9 cellular contexts compared by ENCODE assay signal in the genomic region with DNA sequence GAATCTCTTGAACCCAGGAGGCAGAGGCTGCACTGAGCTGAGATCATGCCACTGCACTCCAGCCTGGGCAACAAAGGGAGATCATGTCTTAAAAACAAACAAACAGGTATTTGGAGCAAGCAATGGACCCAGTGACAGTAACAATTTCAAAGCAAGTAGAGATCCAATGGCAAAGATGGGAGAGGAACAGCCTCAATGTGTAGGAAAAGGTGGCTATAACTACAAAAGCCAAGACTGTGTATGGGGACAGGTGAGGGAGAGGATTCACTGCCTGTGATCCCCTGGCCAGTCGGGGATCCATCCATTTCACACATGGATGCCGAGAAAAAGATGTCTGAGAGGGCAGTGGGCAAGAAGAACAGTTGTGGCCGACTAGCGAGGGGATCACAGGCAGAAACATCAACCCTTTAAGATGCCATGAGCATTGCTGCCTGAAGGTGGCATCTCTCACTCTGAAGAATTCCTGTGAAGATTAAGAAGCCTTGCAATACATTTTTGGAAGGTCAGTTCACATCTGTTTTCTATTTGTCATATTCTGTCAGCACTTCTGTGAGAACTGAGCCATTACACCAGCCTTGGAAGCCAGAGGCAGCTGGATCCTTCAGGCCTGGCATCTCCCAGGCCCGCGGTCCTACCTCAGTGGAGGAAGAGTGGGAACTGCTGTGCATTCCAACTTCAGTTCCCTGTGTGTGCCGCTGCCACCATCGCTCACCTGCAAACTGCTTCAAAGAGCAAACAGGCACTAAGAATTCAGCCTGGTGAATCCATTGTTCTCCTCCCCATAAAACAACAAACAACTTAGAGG. TPM values are rescaled to one million over a fixed set of nuclear protein-coding genes. Genes with fewer than 3 reads are reported as not detected.
DNase-seq lines count a peak whose midpoint lies in the region; ATAC-seq, FAIRE-seq and TF ChIP-seq lines count a peak whose summit lies in the region.
"Had no signal": no experiment of that assay in that cellular context is flagged by ENCODE, and none has a peak within 500 bp of the region (broad histone marks: within the 10 kb centered on the region; RNA-seq: fewer than 3 reads in every experiment).

No MANE protein-coding gene starts in this region.

- TF ChIP-seq EP300 in A549 (IDR thresholded peaks at IDR 0.05): no peak
- TF ChIP-seq EP300 in GM12878 (IDR thresholded peaks at IDR 0.05; ENCODE audit: borderline replicate concordance in 1 of 2, control insufficient read depth in 1 of 2, low read depth in 2 of 2, low read length in 2 of 2): no peak

- 62% methylated on average over 8 of the region's 8 CpGs for WGBS in A549 (ENCODE audit: missing lambda C conversion rate)
- WGBS in GM12878 (ENCODE audit: insufficient coverage, insufficient replicate concordance, low lambda C conversion rate, missing lambda C conversion rate): 90% methylated on average over 8 of the region's 8 CpGs

- H3K79me2 ChIP-seq in GM12878 (ENCODE audit: control insufficient read depth, insufficient read depth, low read length): no peaks in the 10 kb centered on the region

- H3K27ac ChIP-seq in A549 (peak overlapping the region; percentile 18 to 66; a peak in 4 of 6 replicates), GM12878 (ENCODE audit: control insufficient read depth, insufficient read depth) (no peak overlapping the region)
- H3K27ac ChIP-seq: neutrophil had no signal

- H3K9ac ChIP-seq in GM12878 (ENCODE audit: control insufficient read depth, insufficient read depth, low read length): no peak overlapping the region

- POLR2A ChIA-PET in A549 (lab: Yijun Ruan, JAX): no interaction called here
- POLR2A ChIA-PET in GM12878 (lab: Charles Lee): no interaction called here

- BruUV-seq in GM12878 (replicated peaks; lab: Mats Ljungman, UMichigan): no TSS peak

- no peak overlapping the region for H2AFZ ChIP-seq in GM12878 (ENCODE audit: control insufficient read depth, low read depth, low read length)

- CTCF ChIA-PET in A549 (lab: Yijun Ruan, JAX): interaction anchor here (0.7 to 1.8 kb wide), 7 partner anchors 16 to 154 kb away, joined by 3 to 9 read pairs (median 3); partner anchors contain the start of gene FRS2
- CTCF ChIA-PET in GM12878 (lab: Yijun Ruan, JAX): interaction anchor here (0.7 to 2.3 kb wide), 3 partner anchors 153 to 226 kb away, joined by 3 to 14 read pairs (median 4); no protein-coding TSS in a partner anchor

- H3K4me1 ChIP-seq in A549 (peaks cover 26% of the 10 kb centered on the region), GM12878 (ENCODE audit: control insufficient read depth, insufficient read depth, low read length) (no peaks in the 10 kb centered on the region)

- TF ChIP-seq RAD21 in A549 (conservative IDR thresholded peaks at IDR 0.05 in 1 of 2, IDR thresholded peaks at IDR 0.05 in 1 of 2) (peak; percentile 69 to 73), GM12878 (IDR thresholded peaks at IDR 0.05; ENCODE audit: insufficient read depth, low read depth, low read length) (peak; percentile 60)

- H3K9me3 ChIP-seq in A549: no peaks in the 10 kb centered on the region
- no peaks in the 10 kb centered on the region for H3K9me3 ChIP-seq in GM12878 (replicated peaks; ENCODE audit: control insufficient read depth, insufficient read depth, low read length)
- H3K9me3 ChIP-seq: neutrophil had no signal

- intact Hi-C loops in GM12878 (cut with micrococcal nuclease; ENCODE audit: unreplicated experiment): loop anchor here (1.0 kb wide), 1 partner anchor 156 kb away; no protein-coding TSS in a partner anchor

- TF ChIP-seq POLR2A in A549 (IDR thresholded peaks at IDR 0.05; ENCODE audit: low read length) (no peak), GM12878 (IDR thresholded peaks at IDR 0.05; ENCODE audit: low read depth, low read length) (no peak)

- SMC1A ChIA-PET in GM12878 (lab: Charles Lee; ENCODE audit: uncharacterized antibody, unreplicated experiment): interaction anchor here (1.6 kb wide), 1 partner anchor 154 kb away, joined by 8 read pairs; no protein-coding TSS in a partner anchor

- H4K20me1 ChIP-seq in GM12878 (ENCODE audit: control insufficient read depth, insufficient read depth): no peaks in the 10 kb centered on the region

- TF ChIP-seq CTCF in A549 (IDR thresholded peaks at IDR 0.05) (peak; percentile 74), GM12878 (IDR thresholded peaks at IDR 0.05 in 2 of 3, conservative IDR thresholded peaks at IDR 0.05 in 1 of 3; ENCODE audit: control insufficient read depth in 2 of 3, extremely low read depth in 1 of 3, insufficient read depth in 1 of 3, low read depth in 3 of 3, low read length in 3 of 3) (peak; percentile 48 to 61 (median 50))

- DNase-seq in A549 (ENCODE audit: low read depth in 1 of 2, low spot score in 1 of 2) (peak; percentile 40 to 69), GM03348 (ENCODE audit: low spot score) (peak; percentile 90), NCI-H2081 treated with DMSO at 0.1 percent for 48 hours (lab: John Stamatoyannopoulos, UW) (peak; percentile 8), GM12878 (ENCODE audit: low read depth, low spot score) (no peak), iPS DF 19.7 (ENCODE audit: low read depth, low spot score) (peak; percentile 48), skeletal muscle cell (ENCODE audit: low read depth) (peak; percentile 76)

- H3K36me3 ChIP-seq in GM12878 (ENCODE audit: control insufficient read depth in 2 of 2, insufficient read depth in 2 of 2, low read length in 1 of 2): no peaks in the 10 kb centered on the region; a peak in 1 of 4 replicates
- H3K36me3 ChIP-seq: neutrophil had no signal

- H3K4me3 ChIP-seq in A549 (no peak overlapping the region), GM12878 (no peak overlapping the region), skeletal muscle cell (ENCODE audit: low read depth, low read length) (no peak overlapping the region)

- peak; percentile 88 to 95 for ATAC-seq in A549
- peak; percentile 73 for ATAC-seq in GM12878
- ATAC-seq in GM18519 (IDR thresholded peaks at IDR 0.05; ENCODE audit: low FRiP score, unreplicated experiment): no peak
- ATAC-seq in GM18861 (IDR thresholded peaks at IDR 0.05; ENCODE audit: unreplicated experiment): no peak

- FAIRE-seq in A549 (lab: Jason Lieb, UNC) (peak; percentile 70), GM12878 (lab: Jason Lieb, UNC) (no peak)

- in situ Hi-C loops in GM12878 (cut with MboI): no loop called here

- RAD21 ChIA-PET in GM12878 (lab: Charles Lee; ENCODE audit: unreplicated experiment): interaction anchor here (1.9 kb wide), 1 partner anchor 154 kb away, joined by 9 read pairs; no protein-coding TSS in a partner anchor

- H3K27me3 ChIP-seq in GM12878 (replicated peaks in 1 of 2; ENCODE audit: control insufficient read depth in 2 of 2, insufficient read depth in 2 of 2, low read length in 1 of 2): no peaks in the 10 kb centered on the region
- H3K27me3 ChIP-seq: neutrophil had no signal

- H3K4me2 ChIP-seq in A549: no peak overlapping the region
- no peak overlapping the region for H3K4me2 ChIP-seq in GM12878 (ENCODE audit: control insufficient read depth, insufficient read depth)

TF ChIP-seq in A549, 52 proteins besides CTCF, POLR2A, EP300 and RAD21 (continues in another document):
- peak; percentile 59 for TF ChIP-seq SMC3 (IDR thresholded peaks at IDR 0.05)

RNA-seq across cellular contexts. Expression of gene FRS2, which starts 54.5 kb away (rescaled TPM):
- 23.5 and 28.6 TPM in 2 replicates for polyA plus RNA-seq in A549 (2011; rRNA removed)
- 5.4 and 5.8 TPM in 2 replicates for polyA plus RNA-seq in A549 (2012; cell fraction: cytosol; rRNA removed)
- polyA plus RNA-seq in A549 (2012; cell fraction: nucleus; rRNA removed): 4.6 and 6.9 TPM in 2 replicates
- polyA plus RNA-seq in A549 (2017; fragmentation: RNase III; extraction: RNeasy Plus Mini Kit Qiagen cat#74134 plus additional on column Dnase treatment): 13.3 to 14.9 TPM (median 14.1 TPM) in 3 replicates
- polyA minus RNA-seq in A549 (2011; rRNA and poly(A)+ RNA removed): 23.8 and 26.8 TPM in 2 replicates
- 40.7 and 46.4 TPM in 2 replicates for total RNA-seq in GM12878 (2013; cell fraction: nucleolus; rRNA removed)
- total RNA-seq in GM12878 (2014; rRNA removed): 10.8 and 12.6 TPM in 2 replicates
- 7.0 TPM in 2 replicates for total RNA-seq in GM12878 (2014; rRNA removed; fragmentation: Illumina TruSeq; extraction: Trizol)
- total RNA-seq in GM12878 (2021): 8.9 and 9.1 TPM in 2 replicates
- polyA plus RNA-seq in GM12878 (2011; ENCODE audit: low read depth): 3.9 TPM
- polyA plus RNA-seq in GM12878 (2011; rRNA removed): 13.1 and 18.6 TPM in 2 replicates
- 5.0 and 6.3 TPM in 2 replicates for polyA plus RNA-seq in GM12878 (2011; cell fraction: cytosol; rRNA removed)
- polyA plus RNA-seq in GM12878 (2011; cell fraction: nucleus; rRNA removed): 12.2 and 14.5 TPM in 2 replicates
- polyA plus RNA-seq in GM12878 (2012): 3.9 and 5.7 TPM in 2 replicates
- polyA plus RNA-seq in GM12878 (2014; fragmentation: Illumina TruSeq; extraction: Trizol): 6.3 and 8.3 TPM in 2 replicates
- 1 to 10 TPM; 1.1 TPM for polyA plus RNA-seq in GM12878 (2014; fragmentation: Nextera tagmentation; extraction: Ambion mirVana)
- polyA plus RNA-seq in GM12878 (2014; rRNA removed): 4.8 and 4.9 TPM in 2 replicates
- 1 to 10 TPM; 3.4 to 5.4 TPM for polyA plus RNA-seq in GM12878 (2016; fragmentation: Nextera tagmentation; extraction: Ambion mirVana)
- 16.2 and 25.7 TPM in 2 replicates for polyA minus RNA-seq in GM12878 (2011; rRNA and poly(A)+ RNA removed)
- polyA minus RNA-seq in GM12878 (2011; cell fraction: cytosol; rRNA and poly(A)+ RNA removed): 4.9 and 7.7 TPM in 2 replicates
- polyA minus RNA-seq in GM12878 (2011; cell fraction: nucleus; rRNA and poly(A)+ RNA removed): 24.5 and 38.2 TPM in 2 replicates

RNA-seq across cellular contexts. Expression of gene YEATS4, which starts 56.1 kb away (rescaled TPM):
- 43.4 and 70.1 TPM in 2 replicates for polyA plus RNA-seq in A549 (2011; rRNA removed)
- 40.0 and 44.4 TPM in 2 replicates for polyA plus RNA-seq in A549 (2012; cell fraction: cytosol; rRNA removed)
- polyA plus RNA-seq in A549 (2012; cell fraction: nucleus; rRNA removed): 41.4 and 92.6 TPM in 2 replicates
- 40.6 to 42.2 TPM (median 41.7 TPM) in 3 replicates for polyA plus RNA-seq in A549 (2017; fragmentation: RNase III; extraction: RNeasy Plus Mini Kit Qiagen cat#74134 plus additional on column Dnase treatment)
- polyA minus RNA-seq in A549 (2011; rRNA and poly(A)+ RNA removed): 9.3 and 12.9 TPM in 2 replicates
- 24.4 and 27.7 TPM in 2 replicates for total RNA-seq in GM12878 (2013; cell fraction: nucleolus; rRNA removed)
- total RNA-seq in GM12878 (2014; rRNA removed): 24.3 and 31.7 TPM in 2 replicates
- 34.9 and 37.7 TPM in 2 replicates for total RNA-seq in GM12878 (2014; rRNA removed; fragmentation: Illumina TruSeq; extraction: Trizol)
- total RNA-seq in GM12878 (2021): 23.5 and 27.2 TPM in 2 replicates
- polyA plus RNA-seq in GM12878 (2011; ENCODE audit: low read depth): 13.8 TPM
- polyA plus RNA-seq in GM12878 (2011; rRNA removed): 35.8 and 65.6 TPM in 2 replicates
- 19.7 and 25.6 TPM in 2 replicates for polyA plus RNA-seq in GM12878 (2011; cell fraction: cytosol; rRNA removed)
- polyA plus RNA-seq in GM12878 (2011; cell fraction: nucleus; rRNA removed): 11.4 and 11.7 TPM in 2 replicates
- polyA plus RNA-seq in GM12878 (2012): 24.5 and 25.0 TPM in 2 replicates
- polyA plus RNA-seq in GM12878 (2014; fragmentation: Illumina TruSeq; extraction: Trizol): 37.4 and 48.8 TPM in 2 replicates
- polyA plus RNA-seq in GM12878 (2014; fragmentation: Nextera tagmentation; extraction: Ambion mirVana): 10 to 100 TPM; 23.8 to 36.2 TPM
- 42.0 and 45.4 TPM in 2 replicates for polyA plus RNA-seq in GM12878 (2014; rRNA removed)
- 10 to 100 TPM; 40.7 to 42.4 TPM for polyA plus RNA-seq in GM12878 (2016; fragmentation: Nextera tagmentation; extraction: Ambion mirVana)
- polyA minus RNA-seq in GM12878 (2011; rRNA and poly(A)+ RNA removed): 4.4 and 5.7 TPM in 2 replicates
- polyA minus RNA-seq in GM12878 (2011; cell fraction: cytosol; rRNA and poly(A)+ RNA removed): 7.2 and 10.0 TPM in 2 replicates
- 9.3 and 18.5 TPM in 2 replicates for polyA minus RNA-seq in GM12878 (2011; cell fraction: nucleus; rRNA and poly(A)+ RNA removed)

Comparison
In these comparisons a context has a peak if more than half of its experiments do, and no peak if none do; other contexts are left out.
1. ATAC-seq: peak in A549 (2 of 2) and GM12878 (single experiment); none in GM18519 (single experiment) and GM18861 (single experiment).
2. Of the 24 proteins assayed by ChIP-seq in both GM12878 and A549: peak only in GM12878: none; only in A549: none; in both: CTCF, RAD21 and SMC3; in neither: 21.